35 cellular contexts compared by ENCODE assay signal in genomic region chr10:70942125-70942524, GRCh38.
"Had no signal": no experiment of that assay in that cellular context is flagged by ENCODE, and none has a peak within 500 bp of the region (broad histone marks: within the 10 kb centered on the region; RNA-seq: fewer than 3 reads in every experiment).

No MANE protein-coding gene starts in this region.

- H3K9me3 Mint-ChIP-seq: activated CD4-positive, alpha-beta memory T cell treated with anti-CD3 and anti-CD28 coated beads, Interleukin-2, amount 10 ng/mL, durations not matched to agents 7 days and 5 days; activated CD4-positive, alpha-beta T cell treated with anti-CD3 and anti-CD28 coated beads, Interleukin-2, amount 10 ng/mL, durations not matched to agents 7 days and 5 days; activated naive CD4-positive, alpha-beta T cell treated with anti-CD3 and anti-CD28 coated beads, Interleukin-2, amount 10 ng/mL, durations not matched to agents 7 days and 5 days; activated naive CD4-positive, alpha-beta T cell treated with anti-CD3 and anti-CD28 coated beads, Interleukin-2, amount 50 U/mL, for 24 hours; activated T-cell treated with anti-CD3 and anti-CD28 coated beads, Interleukin-2, amount 50 U/mL, for 24 hours; activated T-helper 2 cell treated with anti-CD3 and anti-CD28 coated beads, Interferon-gamma antibody, Interleukin-2, Interleukin-4, amounts not matched to agents 10 μg/mL and 5 μg/mL and 100 μg/mL, durations not matched to agents 14 hours and 24 hours and 36 hours; central memory CD8-positive, alpha-beta T cell; T-helper 1 cell treated with Interleukin-12 subunit alpha and Interleukin-12 subunit beta and Interleukin-4 antibody, amounts not matched to agents 30 μg/mL and 1 μg/mL, for 36 hours; T-helper 2 cell treated with Interferon-gamma antibody and Interleukin-4, amounts not matched to agents 5 μg/mL and 100 μg/mL, for 36 hours; WTC11 had no signal

- DNase-seq: activated CD4-positive, alpha-beta memory T cell treated with anti-CD3 and anti-CD28 coated beads, Interleukin-2, amount 10 ng/mL, durations not matched to agents 7 days and 5 days; activated CD4-positive, alpha-beta T cell treated with anti-CD3 and anti-CD28 coated beads for 1 hour; activated CD4-positive, alpha-beta T cell treated with anti-CD3 and anti-CD28 coated beads for 36 hours; activated CD4-positive, alpha-beta T cell treated with anti-CD3 and anti-CD28 coated beads for 48 hours; activated CD4-positive, alpha-beta T cell treated with anti-CD3 and anti-CD28 coated beads, Interleukin-2, amount 10 ng/mL, durations not matched to agents 7 days and 5 days; activated CD4-positive, alpha-beta T cell treated with anti-CD3 and anti-CD28 coated beads, Interleukin-2, amount 50 U/mL, for 48 hours; activated CD4-positive, CD25-positive, alpha-beta regulatory T cell; activated CD8-positive, alpha-beta memory T cell treated with anti-CD3 and anti-CD28 coated beads for 24 hours; activated CD8-positive, alpha-beta memory T cell treated with anti-CD3 and anti-CD28 coated beads, Interleukin-2, amount 10 ng/mL, durations not matched to agents 7 days and 5 days; activated CD8-positive, alpha-beta memory T cell treated with anti-CD3 and anti-CD28 coated beads, Interleukin-2, amount 50 U/mL, for 48 hours; activated effector memory CD4-positive, alpha-beta T cell treated with Interleukin-2 at 50 U/mL for 16 hours; activated gamma-delta T cell; activated naive CD4-positive, alpha-beta T cell treated with anti-CD3 and anti-CD28 coated beads, Interleukin-2, amount 10 ng/mL, durations not matched to agents 7 days and 5 days; activated naive CD4-positive, alpha-beta T cell treated with Interleukin-2 at 50 U/mL for 16 hours; activated T-cell treated with anti-CD3 and anti-CD28 coated beads, Interleukin-2, amount 50 U/mL, for 24 hours; activated T-cell treated with anti-CD3 and anti-CD28 coated beads, Interleukin-2, amount 50 U/mL, for 48 hours; amygdala; anterior cingulate cortex; caudate nucleus; cerebellar nuclear complex; T-helper 1 cell; T-helper 2 cell; T-helper 9 cell had no signal

- H3K27ac ChIP-seq: ascending aorta, VCaP had no signal

- H3K4me3 Mint-ChIP-seq: activated CD4-positive, alpha-beta memory T cell treated with anti-CD3 and anti-CD28 coated beads, Interleukin-2, amount 10 ng/mL, durations not matched to agents 7 days and 5 days; activated CD4-positive, alpha-beta T cell treated with anti-CD3 and anti-CD28 coated beads for 36 hours; activated CD4-positive, alpha-beta T cell treated with anti-CD3 and anti-CD28 coated beads, Interleukin-2, amount 10 ng/mL, durations not matched to agents 7 days and 5 days; activated CD8-positive, alpha-beta memory T cell treated with anti-CD3 and anti-CD28 coated beads, Interleukin-2, amount 10 ng/mL, durations not matched to agents 7 days and 5 days; activated naive CD4-positive, alpha-beta T cell treated with anti-CD3 and anti-CD28 coated beads, Interleukin-2, amount 10 ng/mL, durations not matched to agents 7 days and 5 days; activated naive CD4-positive, alpha-beta T cell treated with anti-CD3 and anti-CD28 coated beads, Interleukin-2, amount 50 U/mL, for 24 hours; activated naive CD8-positive, alpha-beta T cell; activated T-cell treated with anti-CD3 and anti-CD28 coated beads, Interleukin-2, amount 50 U/mL, for 24 hours; brain; central memory CD8-positive, alpha-beta T cell; T-helper 1 cell treated with Interleukin-12 subunit alpha and Interleukin-12 subunit beta and Interleukin-4 antibody, amounts not matched to agents 30 μg/mL and 1 μg/mL, for 36 hours; T-helper 2 cell treated with Interferon-gamma antibody and Interleukin-4, amounts not matched to agents 5 μg/mL and 100 μg/mL, for 36 hours; WTC11 had no signal

- H3K36me3 Mint-ChIP-seq: activated CD8-positive, alpha-beta memory T cell treated with anti-CD3 and anti-CD28 coated beads, Interleukin-2, amount 10 ng/mL, durations not matched to agents 7 days and 5 days; activated naive CD4-positive, alpha-beta T cell treated with anti-CD3 and anti-CD28 coated beads, Interleukin-2, amount 10 ng/mL, durations not matched to agents 7 days and 5 days; activated naive CD4-positive, alpha-beta T cell treated with anti-CD3 and anti-CD28 coated beads, Interleukin-2, amount 50 U/mL, for 24 hours; activated naive CD8-positive, alpha-beta T cell; brain; WTC11 had no signal

- H3K36me3 ChIP-seq: ascending aorta, cardiac muscle cell had no signal

- ATAC-seq: activated CD4-positive, alpha-beta T cell treated with anti-CD3 and anti-CD28 coated beads for 36 hours; activated CD4-positive, CD25-positive, alpha-beta regulatory T cell treated with anti-CD3 and anti-CD28 coated beads, Interleukin-2, amount 50 U/mL, for 24 hours; activated CD8-positive, alpha-beta memory T cell treated with anti-CD3 and anti-CD28 coated beads, Interleukin-2, amount 10 ng/mL, durations not matched to agents 7 days and 5 days; WTC11 had no signal

- H3K27me3 Mint-ChIP-seq: activated CD4-positive, alpha-beta memory T cell treated with anti-CD3 and anti-CD28 coated beads, Interleukin-2, amount 10 ng/mL, durations not matched to agents 7 days and 5 days; activated CD4-positive, alpha-beta T cell treated with anti-CD3 and anti-CD28 coated beads for 36 hours; activated CD4-positive, alpha-beta T cell treated with anti-CD3 and anti-CD28 coated beads, Interleukin-2, amount 10 ng/mL, durations not matched to agents 7 days and 5 days; activated naive CD4-positive, alpha-beta T cell treated with anti-CD3 and anti-CD28 coated beads, Interleukin-2, amount 50 U/mL, for 24 hours; activated naive CD8-positive, alpha-beta T cell; activated T-cell treated with anti-CD3 and anti-CD28 coated beads, Interleukin-2, amount 50 U/mL, for 24 hours had no signal

- H3K27me3 ChIP-seq: ascending aorta, cardiac muscle cell had no signal

- H3K4me1 Mint-ChIP-seq: activated CD4-positive, alpha-beta memory T cell treated with anti-CD3 and anti-CD28 coated beads, Interleukin-2, amount 10 ng/mL, durations not matched to agents 7 days and 5 days; activated CD4-positive, alpha-beta T cell treated with anti-CD3 and anti-CD28 coated beads for 36 hours; activated CD4-positive, alpha-beta T cell treated with anti-CD3 and anti-CD28 coated beads, Interleukin-2, amount 10 ng/mL, durations not matched to agents 7 days and 5 days; activated CD8-positive, alpha-beta memory T cell treated with anti-CD3 and anti-CD28 coated beads, Interleukin-2, amount 10 ng/mL, durations not matched to agents 7 days and 5 days; activated naive CD4-positive, alpha-beta T cell treated with anti-CD3 and anti-CD28 coated beads, Interleukin-2, amount 10 ng/mL, durations not matched to agents 7 days and 5 days; activated naive CD4-positive, alpha-beta T cell treated with anti-CD3 and anti-CD28 coated beads, Interleukin-2, amount 50 U/mL, for 24 hours; central memory CD8-positive, alpha-beta T cell had no signal

- H3K9me3 ChIP-seq: ascending aorta had no signal

- H3K4me1 ChIP-seq: ascending aorta had no signal

- H3K4me3 ChIP-seq: ascending aorta, cardiac muscle cell had no signal

- H3K27ac Mint-ChIP-seq: activated CD4-positive, alpha-beta memory T cell treated with anti-CD3 and anti-CD28 coated beads, Interleukin-2, amount 10 ng/mL, durations not matched to agents 7 days and 5 days; activated CD4-positive, alpha-beta T cell treated with anti-CD3 and anti-CD28 coated beads for 36 hours; activated CD4-positive, alpha-beta T cell treated with anti-CD3 and anti-CD28 coated beads, Interleukin-2, amount 10 ng/mL, durations not matched to agents 7 days and 5 days; activated CD8-positive, alpha-beta memory T cell treated with anti-CD3 and anti-CD28 coated beads, Interleukin-2, amount 10 ng/mL, durations not matched to agents 7 days and 5 days; activated naive CD4-positive, alpha-beta T cell treated with anti-CD3 and anti-CD28 coated beads, Interleukin-2, amount 10 ng/mL, durations not matched to agents 7 days and 5 days; activated naive CD4-positive, alpha-beta T cell treated with anti-CD3 and anti-CD28 coated beads, Interleukin-2, amount 50 U/mL, for 24 hours; activated naive CD8-positive, alpha-beta T cell; activated T-cell treated with anti-CD3 and anti-CD28 coated beads, Interleukin-2, amount 50 U/mL, for 24 hours; activated T-helper 2 cell treated with anti-CD3 and anti-CD28 coated beads, Interferon-gamma antibody, Interleukin-2, Interleukin-4, amounts not matched to agents 10 μg/mL and 5 μg/mL and 100 μg/mL, durations not matched to agents 14 hours and 24 hours and 36 hours; T-helper 1 cell treated with Interleukin-12 subunit alpha and Interleukin-12 subunit beta and Interleukin-4 antibody, amounts not matched to agents 30 μg/mL and 1 μg/mL, for 36 hours; T-helper 2 cell treated with Interferon-gamma antibody and Interleukin-4, amounts not matched to agents 5 μg/mL and 100 μg/mL, for 36 hours; WTC11 had no signal
